17 cellular contexts compared by ENCODE assay signal in the genomic region with DNA sequence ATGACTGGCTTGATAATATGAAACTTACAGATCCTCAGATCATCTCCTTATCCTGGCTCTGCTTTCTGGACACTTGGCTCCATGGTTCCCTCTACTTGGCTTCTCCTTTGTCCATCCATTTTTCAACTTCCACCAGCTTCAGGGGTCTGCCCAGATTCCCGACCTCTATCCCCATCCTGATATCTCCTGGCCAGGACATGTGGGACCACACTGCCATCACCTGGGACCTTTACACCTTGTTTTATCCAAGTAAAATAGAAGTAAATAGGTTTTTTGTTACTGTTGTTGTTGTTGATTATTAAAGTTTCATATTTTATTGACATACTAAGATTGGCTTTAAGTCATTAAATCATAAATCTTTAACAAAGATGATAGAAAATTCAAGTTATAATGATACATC.
"Had no signal": no experiment of that assay in that cellular context is flagged by ENCODE, and none has a peak within 500 bp of the region (broad histone marks: within the 10 kb centered on the region; RNA-seq: fewer than 3 reads in every experiment).

No MANE protein-coding gene starts in this region.

- H3K27me3 ChIP-seq: right atrium auricular region, upper lobe of left lung had no signal

- H3K9me3 ChIP-seq: upper lobe of left lung had no signal

- H3K4me3 Mint-ChIP-seq: activated CD8-positive, alpha-beta T cell treated with anti-CD3 and anti-CD28 coated beads, Interleukin-2, amount 10 ng/mL, durations not matched to agents 7 days and 5 days; activated naive CD4-positive, alpha-beta T cell treated with anti-CD3 and anti-CD28 coated beads, Interleukin-2, amount 10 ng/mL, durations not matched to agents 7 days and 5 days; brain; naive thymus-derived CD4-positive, alpha-beta T cell had no signal

- H3K4me2 ChIP-seq: smooth muscle cell had no signal

- H3K27ac Mint-ChIP-seq: activated CD8-positive, alpha-beta T cell treated with anti-CD3 and anti-CD28 coated beads, Interleukin-2, amount 10 ng/mL, durations not matched to agents 7 days and 5 days; activated naive CD4-positive, alpha-beta T cell treated with anti-CD3 and anti-CD28 coated beads, Interleukin-2, amount 10 ng/mL, durations not matched to agents 7 days and 5 days; brain had no signal

- DNase-seq: activated CD4-positive, alpha-beta T cell treated with anti-CD3 and anti-CD28 coated beads for 4 hours; activated CD8-positive, alpha-beta memory T cell treated with anti-CD3 and anti-CD28 coated beads, Interleukin-2, amount 50 U/mL, for 48 hours; activated CD8-positive, alpha-beta T cell treated with anti-CD3 and anti-CD28 coated beads, Interleukin-2, amount 10 ng/mL, durations not matched to agents 7 days and 5 days; activated naive CD4-positive, alpha-beta T cell treated with anti-CD3 and anti-CD28 coated beads, Interleukin-2, amount 10 ng/mL, durations not matched to agents 7 days and 5 days; amygdala; erythroblast; hippocampal formation; kidney glomerular epithelial cell; naive thymus-derived CD4-positive, alpha-beta T cell; posterior cingulate gyrus; T-helper 1 cell; upper lobe of left lung had no signal

- H3K9me3 Mint-ChIP-seq: activated naive CD4-positive, alpha-beta T cell treated with anti-CD3 and anti-CD28 coated beads, Interleukin-2, amount 10 ng/mL, durations not matched to agents 7 days and 5 days; brain had no signal

- H3K27ac ChIP-seq: right atrium auricular region, upper lobe of left lung, VCaP had no signal

- H3K36me3 ChIP-seq: right atrium auricular region, upper lobe of left lung had no signal

- H3K27me3 Mint-ChIP-seq: activated naive CD4-positive, alpha-beta T cell treated with anti-CD3 and anti-CD28 coated beads, Interleukin-2, amount 10 ng/mL, durations not matched to agents 7 days and 5 days had no signal

- H3K4me3 ChIP-seq: lung, right atrium auricular region, smooth muscle cell, upper lobe of left lung had no signal

- H3K4me1 Mint-ChIP-seq: brain had no signal

- ATAC-seq: activated CD8-positive, alpha-beta T cell treated with anti-CD3 and anti-CD28 coated beads, Interleukin-2, amount 10 ng/mL, durations not matched to agents 7 days and 5 days; naive thymus-derived CD4-positive, alpha-beta T cell had no signal

- H3K36me3 Mint-ChIP-seq: activated naive CD4-positive, alpha-beta T cell treated with anti-CD3 and anti-CD28 coated beads, Interleukin-2, amount 10 ng/mL, durations not matched to agents 7 days and 5 days; brain had no signal
